Comparison of ENCODE assay signal across 8 cellular contexts in the genomic region with DNA sequence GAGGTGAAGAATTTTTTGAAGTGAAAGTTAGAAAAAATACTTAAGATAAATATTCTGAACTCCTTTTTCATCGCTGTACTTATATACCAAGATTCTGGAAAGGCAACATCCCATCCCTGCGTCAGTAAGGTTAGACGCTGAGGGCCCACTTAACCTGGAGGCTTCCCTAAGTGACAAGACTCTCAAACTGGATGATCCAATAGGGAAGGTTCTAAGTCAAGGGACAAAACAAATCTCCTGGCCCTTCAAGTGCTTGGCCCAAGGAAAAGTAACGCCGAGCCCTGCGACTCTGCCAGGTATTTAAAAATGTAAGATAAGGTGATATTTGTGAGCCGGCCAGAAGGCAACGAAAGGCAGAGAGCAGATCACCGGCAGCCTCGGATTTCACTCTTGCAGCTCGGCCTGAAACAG. TPM values are rescaled to one million over a fixed set of nuclear protein-coding genes. Genes with fewer than 3 reads are reported as not detected.
DNase-seq lines count a peak whose midpoint lies in the region; ATAC-seq and TF ChIP-seq lines count a peak whose summit lies in the region.

No MANE protein-coding gene starts in this region.

- DNase-seq in NCI-H82 (lab: John Stamatoyannopoulos, UW): peak; percentile 67
- DNase-seq in NCI-H82 treated with DMSO at 0.1 percent for 48 hours (lab: John Stamatoyannopoulos, UW; ENCODE audit: unreplicated experiment): no peak
- no peak for DNase-seq in activated T-helper 2 cell treated with anti-CD3 and anti-CD28 coated beads, Interferon-gamma antibody, Interleukin-2, Interleukin-4, amounts not matched to agents 10 μg/mL and 5 μg/mL and 100 μg/mL, durations not matched to agents 14 hours and 24 hours and 36 hours (ENCODE audit: low spot score)
- no peak for DNase-seq in suprapubic skin (ENCODE audit: low spot score in 2 of 2)
- no peak for DNase-seq in DMS153 (lab: John Stamatoyannopoulos, UW)
- DNase-seq in activated CD4-positive, CD25-positive, alpha-beta regulatory T cell treated with anti-CD3 and anti-CD28 coated beads, Interleukin-2, amount 50 U/mL, for 72 hours: no peak
- DNase-seq in foreskin keratinocyte: no peak

- no peak for ATAC-seq in foreskin keratinocyte

- H3K36me3 ChIP-seq in iPS-20b (ENCODE audit: insufficient read depth, low read depth, low read length) (no peaks in the 10 kb centered on the region), suprapubic skin (no peaks in the 10 kb centered on the region)

- peak overlapping the region; percentile 93 for H3K4me3 Mint-ChIP-seq in activated T-helper 2 cell treated with anti-CD3 and anti-CD28 coated beads, Interferon-gamma antibody, Interleukin-2, Interleukin-4, amounts not matched to agents 10 μg/mL and 5 μg/mL and 100 μg/mL, durations not matched to agents 14 hours and 24 hours and 36 hours (ENCODE audit: low read depth)

- H3K36me3 Mint-ChIP-seq in activated T-helper 2 cell treated with anti-CD3 and anti-CD28 coated beads, Interferon-gamma antibody, Interleukin-2, Interleukin-4, amounts not matched to agents 10 μg/mL and 5 μg/mL and 100 μg/mL, durations not matched to agents 14 hours and 24 hours and 36 hours (ENCODE audit: low read depth): peaks cover 15% of the 10 kb centered on the region

- peaks cover 42% of the 10 kb centered on the region for H3K4me1 Mint-ChIP-seq in activated T-helper 2 cell treated with anti-CD3 and anti-CD28 coated beads, Interferon-gamma antibody, Interleukin-2, Interleukin-4, amounts not matched to agents 10 μg/mL and 5 μg/mL and 100 μg/mL, durations not matched to agents 14 hours and 24 hours and 36 hours (ENCODE audit: low read depth)

- H3K27me3 Mint-ChIP-seq in activated T-helper 2 cell treated with anti-CD3 and anti-CD28 coated beads, Interferon-gamma antibody, Interleukin-2, Interleukin-4, amounts not matched to agents 10 μg/mL and 5 μg/mL and 100 μg/mL, durations not matched to agents 14 hours and 24 hours and 36 hours (ENCODE audit: low read depth): no peaks in the 10 kb centered on the region

- peak overlapping the region; percentile 72; the same call in 1 of the 2 replicates for H3K9ac ChIP-seq in iPS-20b (ENCODE audit: low read depth, low read length)

- H3K4me3 ChIP-seq in iPS-20b (ENCODE audit: low read length) (peak overlapping the region; percentile 79), suprapubic skin (peak overlapping the region; percentile 71)

- peaks cover 20% of the 10 kb centered on the region for H3K4me1 ChIP-seq in iPS-20b (ENCODE audit: insufficient read depth, low read length)
- H3K4me1 ChIP-seq in suprapubic skin: peaks cover 37% of the 10 kb centered on the region
- peaks cover 21% of the 10 kb centered on the region for H3K4me1 ChIP-seq in foreskin keratinocyte

- no peak for TF ChIP-seq CTCF in suprapubic skin (IDR thresholded peaks at IDR 0.05)
- no peak for TF ChIP-seq CTCF in foreskin keratinocyte (conservative IDR thresholded peaks at IDR 0.05)

- H3K27me3 ChIP-seq in iPS-20b (ENCODE audit: insufficient read depth, low read length) (peaks cover 9% of the 10 kb centered on the region; the same call in 1 of the 2 replicates), suprapubic skin (no peaks in the 10 kb centered on the region), foreskin keratinocyte (no peaks in the 10 kb centered on the region)

- peak overlapping the region; percentile 94 for H3K27ac Mint-ChIP-seq in activated T-helper 2 cell treated with anti-CD3 and anti-CD28 coated beads, Interferon-gamma antibody, Interleukin-2, Interleukin-4, amounts not matched to agents 10 μg/mL and 5 μg/mL and 100 μg/mL, durations not matched to agents 14 hours and 24 hours and 36 hours

- no peaks in the 10 kb centered on the region for H3K9me3 ChIP-seq in iPS-20b (ENCODE audit: insufficient read depth, low read depth, low read length)
- H3K9me3 ChIP-seq in suprapubic skin: no peaks in the 10 kb centered on the region

- no peak for TF ChIP-seq POLR2A in suprapubic skin (IDR thresholded peaks at IDR 0.05)

- WGBS in suprapubic skin: 21% methylated on average over 11 of the region's 11 CpGs

- intact Hi-C loops in activated T-helper 2 cell treated with anti-CD3 and anti-CD28 coated beads, Interferon-gamma antibody, Interleukin-2, Interleukin-4, amounts not matched to agents 10 μg/mL and 5 μg/mL and 100 μg/mL, durations not matched to agents 14 hours and 24 hours and 36 hours (cut with micrococcal nuclease): loop anchor here (2.0 to 10.0 kb wide), 4 partner anchors 85 to 859 kb away; a partner anchor contains a TSS

- H3K27ac ChIP-seq in iPS-20b (ENCODE audit: low read length) (no peak overlapping the region), suprapubic skin (peak overlapping the region; percentile 87), foreskin keratinocyte (no peak overlapping the region)

- no peak for TF ChIP-seq EP300 in suprapubic skin (IDR thresholded peaks at IDR 0.05)

- no peaks in the 10 kb centered on the region for H3K9me3 Mint-ChIP-seq in activated T-helper 2 cell treated with anti-CD3 and anti-CD28 coated beads, Interferon-gamma antibody, Interleukin-2, Interleukin-4, amounts not matched to agents 10 μg/mL and 5 μg/mL and 100 μg/mL, durations not matched to agents 14 hours and 24 hours and 36 hours

RNA-seq across cellular contexts. Expression of a gene that starts 1.3 kb away (rescaled TPM):
- total RNA-seq in activated T-helper 2 cell treated with anti-CD3 and anti-CD28 coated beads, Interferon-gamma antibody, Interleukin-2, Interleukin-4, amounts not matched to agents 10 μg/mL and 5 μg/mL and 100 μg/mL, durations not matched to agents 14 hours and 24 hours and 36 hours: 46.0 and 46.3 TPM in 2 replicates
- 10 to 100 TPM; 13.8 to 28.2 (median 18.3) TPM for total RNA-seq in suprapubic skin
- total RNA-seq in foreskin keratinocyte: 28.8 and 29.7 TPM in 2 replicates
- polyA plus RNA-seq in foreskin keratinocyte: 18.0 and 19.4 TPM in 2 replicates
